In the genomic region with DNA sequence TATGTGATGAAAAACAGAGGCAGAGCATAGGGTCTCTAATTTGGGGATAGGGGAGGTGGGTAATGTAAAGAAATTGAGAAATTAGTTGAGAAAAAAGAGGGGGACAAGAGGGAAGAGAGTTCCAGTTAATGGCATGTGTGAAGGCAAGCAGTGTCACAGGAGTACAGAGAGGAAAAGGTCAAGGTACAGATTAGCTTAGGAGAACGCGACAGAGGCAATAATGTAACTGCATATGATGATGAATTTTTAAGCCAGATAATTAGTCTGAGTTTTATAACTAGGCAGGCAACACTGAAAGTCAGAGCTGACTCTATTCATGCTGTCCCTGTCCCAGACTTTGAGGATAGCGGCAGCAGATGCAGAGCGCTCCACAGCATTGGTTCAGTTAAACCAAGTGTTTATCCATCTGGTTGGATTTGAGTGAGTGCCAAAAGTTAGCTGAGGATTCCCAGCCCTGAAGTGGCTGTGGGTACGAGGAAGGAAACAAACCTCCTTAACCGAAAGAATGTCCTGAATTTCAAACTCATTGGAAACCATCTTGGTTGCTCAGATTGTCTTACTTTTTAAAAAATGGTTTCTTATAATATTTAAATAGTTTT, we compare ENCODE assay signal across 15 cellular contexts.
DNase-seq lines count a peak whose midpoint lies in the region; ATAC-seq and TF ChIP-seq lines count a peak whose summit lies in the region.
"Had no signal": no experiment of that assay in that cellular context is flagged by ENCODE, and none has a peak within 500 bp of the region (broad histone marks: within the 10 kb centered on the region; RNA-seq: fewer than 3 reads in every experiment).

No MANE protein-coding gene starts in this region.

- H3K9me3 Mint-ChIP-seq in mesothelial cell of epicardium = peaks cover 9% of the 10 kb centered on the region
- H3K9me3 Mint-ChIP-seq: natural killer cell treated with Interleukin-12 subunit alpha and Interleukin-12 subunit beta and Interleukin-15 and Interleukin-18, amount 100 ng/mL, for 72 hours had no signal

- H3K27me3 Mint-ChIP-seq in mesothelial cell of epicardium (ENCODE audit: low read depth) = no peaks in the 10 kb centered on the region
- H3K27me3 Mint-ChIP-seq: natural killer cell treated with Interleukin-12 subunit alpha and Interleukin-12 subunit beta and Interleukin-15 and Interleukin-18, amount 100 ng/mL, for 72 hours had no signal

- no peak overlapping the region for H3K27ac Mint-ChIP-seq in mesothelial cell of epicardium
- H3K27ac Mint-ChIP-seq: natural killer cell treated with Interleukin-12 subunit alpha and Interleukin-12 subunit beta and Interleukin-15 and Interleukin-18, amount 100 ng/mL, for 72 hours had no signal

- H3K9ac ChIP-seq in neuronal stem cell (ENCODE audit: low read depth, low read length, poor library complexity) = no peak overlapping the region
- H3K9ac ChIP-seq: BLaER1 treated with 17β-estradiol and CSF1 and Interleukin-3, amounts not matched to agents 10 nM and 100 nM had no signal

- no peak for TF ChIP-seq CTCF in mesothelial cell of epicardium (IDR thresholded peaks at IDR 0.05; ENCODE audit: unreplicated experiment)

- peak; percentile 72 for ATAC-seq in left colon
- ATAC-seq: foreskin keratinocyte; natural killer cell treated with Interleukin-12 subunit alpha and Interleukin-12 subunit beta and Interleukin-15 and Interleukin-18, amount 100 ng/mL, for 72 hours had no signal

- no peak overlapping the region for H2BK120ac ChIP-seq in neuronal stem cell (ENCODE audit: low read depth, low read length)

- no peaks in the 10 kb centered on the region for H3K79me1 ChIP-seq in neuronal stem cell (ENCODE audit: low read depth, low read length)

- peaks cover 2% of the 10 kb centered on the region for H3K36me3 Mint-ChIP-seq in mesothelial cell of epicardium

- no peak overlapping the region for H4K8ac ChIP-seq in neuronal stem cell (ENCODE audit: low read depth, low read length)

- H4K91ac ChIP-seq in neuronal stem cell (ENCODE audit: low read depth, low read length, poor library complexity) = no peak overlapping the region

- H3K9me3 ChIP-seq in SJCRH30 (replicated peaks) = no peaks in the 10 kb centered on the region
- no peaks in the 10 kb centered on the region for H3K9me3 ChIP-seq in neuronal stem cell (replicated peaks in 1 of 2; ENCODE audit: control insufficient read depth in 2 of 2, insufficient read depth in 1 of 2, low read depth in 1 of 2, low read length in 2 of 2)

- H2AK5ac ChIP-seq in neuronal stem cell (ENCODE audit: low read depth, low read length) = no peak overlapping the region

- no peak overlapping the region for H2AFZ ChIP-seq in neuronal stem cell (ENCODE audit: low read length)

- H3K18ac ChIP-seq in neuronal stem cell (ENCODE audit: low read length) = no peak overlapping the region

- H2BK15ac ChIP-seq in neuronal stem cell (ENCODE audit: low read length) = no peak overlapping the region

- H3K4me2 ChIP-seq in neuronal stem cell (ENCODE audit: insufficient read depth, low read length, poor library complexity, severe bottlenecking) = no peak overlapping the region
- H3K4me2 ChIP-seq: BLaER1 treated with 17β-estradiol and CSF1 and Interleukin-3, amounts not matched to agents 10 nM and 100 nM had no signal

- DNase-seq in DMS53 (lab: John Stamatoyannopoulos, UW) (peak; percentile 69), NCI-H1092 (lab: John Stamatoyannopoulos, UW) (peak; percentile 59), SJCRH30 (peak; percentile 70 to 84), left colon (no peak), mesothelial cell of epicardium (ENCODE audit: low spot score in 2 of 2, unreplicated experiment in 2 of 2) (no peak), neuronal stem cell (ENCODE audit: low spot score) (no peak), islet precursor cell (no peak)
- DNase-seq: activated CD4-positive, alpha-beta T cell treated with anti-CD3 and anti-CD28 coated beads, Interleukin-2, amount 50 U/mL, for 48 hours; EL; foreskin keratinocyte; H7; NCI-H2107; OCI-M1 had no signal

- H3K36me3 ChIP-seq in SJCRH30 = no peaks in the 10 kb centered on the region
- H3K36me3 ChIP-seq in neuronal stem cell (replicated peaks in 1 of 2; ENCODE audit: control insufficient read depth in 2 of 2, insufficient read depth in 2 of 2, low read length in 2 of 2) = no peaks in the 10 kb centered on the region

- H3K23ac ChIP-seq in neuronal stem cell (ENCODE audit: low read depth, low read length, poor library complexity) = no peak overlapping the region

- no peak overlapping the region for H3K4me3 Mint-ChIP-seq in mesothelial cell of epicardium
- H3K4me3 Mint-ChIP-seq: natural killer cell treated with Interleukin-12 subunit alpha and Interleukin-12 subunit beta and Interleukin-15 and Interleukin-18, amount 100 ng/mL, for 72 hours had no signal

- H2BK5ac ChIP-seq in neuronal stem cell (ENCODE audit: low read length) = no peak overlapping the region

- H3K4ac ChIP-seq in neuronal stem cell (ENCODE audit: low read length) = no peak overlapping the region

- H3K27ac ChIP-seq in SJCRH30 = no peak overlapping the region
- no peak overlapping the region for H3K27ac ChIP-seq in neuronal stem cell (replicated peaks; ENCODE audit: low read length)
- H3K27ac ChIP-seq: BLaER1 treated with 17β-estradiol and CSF1 and Interleukin-3, amounts not matched to agents 10 nM and 100 nM had no signal

- H3K4me1 ChIP-seq in SJCRH30 (peaks cover 27% of the 10 kb centered on the region), neuronal stem cell (ENCODE audit: control insufficient read depth in 2 of 2, insufficient read depth in 1 of 2, low read depth in 1 of 2, low read length in 2 of 2) (peaks cover 0 to 5% of the 10 kb centered on the region in 2 donors)
- H3K4me1 ChIP-seq: BLaER1 treated with 17β-estradiol and CSF1 and Interleukin-3, amounts not matched to agents 10 nM and 100 nM had no signal

- intact Hi-C loops in left colon (cut with DNase I, micrococcal nuclease) = no loop called here

- H3K27me3 ChIP-seq in SJCRH30 (no peaks in the 10 kb centered on the region), neuronal stem cell (ENCODE audit: control insufficient read depth in 3 of 3, insufficient read depth in 3 of 3, low read depth in 1 of 3, low read length in 3 of 3) (no peaks in the 10 kb centered on the region)
- H3K27me3 ChIP-seq: BLaER1 treated with 17β-estradiol and CSF1 and Interleukin-3, amounts not matched to agents 10 nM and 100 nM; foreskin keratinocyte had no signal

- H3K4me3 ChIP-seq in SJCRH30 = no peak overlapping the region
- H3K4me3 ChIP-seq in neuronal stem cell (ENCODE audit: low read length in 2 of 2) = no peak overlapping the region
- H3K4me3 ChIP-seq: BLaER1 treated with 17β-estradiol and CSF1 and Interleukin-3, amounts not matched to agents 10 nM and 100 nM had no signal

- WGBS in neuronal stem cell (ENCODE audit: extremely low coverage in 2 of 2, insufficient read length in 2 of 2, insufficient replicate concordance in 1 of 2), 2 donors = no CpG with 5 or more reads among the region's 6 CpGs

- no peak overlapping the region for H3K14ac ChIP-seq in neuronal stem cell (ENCODE audit: low read length)

- H3K4me1 Mint-ChIP-seq in mesothelial cell of epicardium = peaks cover 16% of the 10 kb centered on the region

- H2BK12ac ChIP-seq in neuronal stem cell (ENCODE audit: low read length) = no peak overlapping the region

Comparison
In these comparisons a context has a peak if more than half of its experiments do, and no peak if none do; other contexts are left out.
1. DNase-seq: peak in DMS53 (single experiment), NCI-H1092 (single experiment) and SJCRH30 (2 of 2); none in left colon (0 of 2), mesothelial cell of epicardium (0 of 2), neuronal stem cell (single experiment) and islet precursor cell (single experiment).